26 cellular contexts compared by ENCODE assay signal in the genomic region with DNA sequence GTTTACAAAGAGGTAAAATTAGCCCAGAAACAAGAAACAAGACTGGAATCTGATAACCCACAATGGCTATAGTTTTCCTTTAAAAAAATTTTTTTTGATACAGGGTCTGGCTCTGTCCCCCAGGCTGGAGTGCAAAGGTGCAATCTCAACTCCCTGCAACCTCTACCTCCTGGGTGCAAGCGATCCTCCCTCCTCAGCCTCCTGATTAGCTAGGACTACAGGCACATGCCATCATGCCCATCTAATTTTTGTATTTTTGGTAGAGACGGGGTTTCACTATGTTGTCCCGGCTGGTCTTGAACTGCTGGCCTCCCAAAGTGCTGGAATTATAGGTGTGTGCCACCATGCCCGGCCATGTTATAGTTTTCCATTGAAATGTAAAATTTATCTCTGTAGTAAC. TPM values are rescaled to one million over a fixed set of nuclear protein-coding genes. Genes with fewer than 3 reads are reported as not detected.
"Had no signal": no experiment of that assay in that cellular context is flagged by ENCODE, and none has a peak within 500 bp of the region (broad histone marks: within the 10 kb centered on the region; RNA-seq: fewer than 3 reads in every experiment).

No MANE protein-coding gene starts in this region.

- ATAC-seq: activated CD4-positive, CD25-positive, alpha-beta regulatory T cell treated with anti-CD3 and anti-CD28 coated beads, Interleukin-2, amount 50 U/mL, for 24 hours; activated naive CD8-positive, alpha-beta T cell treated with anti-CD3 and anti-CD28 coated beads, Interleukin-2, amount 50 U/mL, for 24 hours; body of pancreas; gastroesophageal sphincter; T-helper 17 cell had no signal

- H3K4me1 ChIP-seq: adrenal gland, body of pancreas had no signal

- H3K36me3 ChIP-seq: adrenal gland, esophagus squamous epithelium, gastroesophageal sphincter, WERI-Rb-1 had no signal

- H3K27ac ChIP-seq: adrenal gland, body of pancreas, epithelial cell of prostate, esophagus squamous epithelium, gastroesophageal sphincter, WERI-Rb-1 had no signal

- H3K4me3 ChIP-seq: adrenal gland, body of pancreas, esophagus squamous epithelium, gastroesophageal sphincter had no signal

- H3K9me3 ChIP-seq: adrenal gland, body of pancreas, esophagus squamous epithelium, gastroesophageal sphincter had no signal

- DNase-seq: activated B cell treated with CpG ODN at 0.5 μM for 24 hours; activated CD4-positive, alpha-beta T cell treated with anti-CD3 and anti-CD28 coated beads for 48 hours; activated CD4-positive, alpha-beta T cell treated with anti-CD3 and anti-CD28 coated beads, Interleukin-2, amount 50 U/mL, for 1 hour; activated CD4-positive, alpha-beta T cell treated with anti-CD3 and anti-CD28 coated beads, Interleukin-2, amount 50 U/mL, for 48 hours; activated effector memory CD4-positive, alpha-beta T cell treated with anti-CD3 and anti-CD28 coated beads, Interleukin-2, amount 50 U/mL, for 16 hours; activated naive CD4-positive, alpha-beta T cell treated with anti-CD3 and anti-CD28 coated beads for 36 hours; activated naive CD8-positive, alpha-beta T cell treated with anti-CD3 and anti-CD28 coated beads for 36 hours; activated naive CD8-positive, alpha-beta T cell treated with anti-CD3 and anti-CD28 coated beads, Interleukin-2, amount 50 U/mL, for 24 hours; activated T-cell treated with anti-CD3 and anti-CD28 coated beads, Interleukin-2, amount 50 U/mL, for 1 hour; adrenal gland; amygdala; aorta; body of pancreas; caudate nucleus; cortex of kidney; dermis blood vessel endothelial cell; effector CD4-positive, alpha-beta T cell; esophagus squamous epithelium; foreskin melanocyte; T-helper 1 cell; T-helper 17 cell; T1000; WERI-Rb-1 had no signal

- H3K27me3 ChIP-seq: adrenal gland, body of pancreas, esophagus squamous epithelium, gastroesophageal sphincter had no signal

RNA-seq across cellular contexts. Expression of a gene that starts 12.3 kb away (rescaled TPM):
- total RNA-seq: activated B cell treated with CpG ODN at 0.5 μM for 24 hours had no signal
